ENCODE assay signal across 2 cellular contexts in genomic region chr11:65803797-65804492, GRCh38.
TF ChIP-seq lines count a peak whose summit lies in the region.

No MANE protein-coding gene starts in this region.

TF ChIP-seq in SK-N-SH treated with all-trans-retinoic acid at 6 μM for 48 hours, 23 proteins besides CTCF, POLR2A, EP300 and RAD21 (continued from another document):
- TF ChIP-seq PATZ1 (CRISPR knock-in tag; IDR thresholded peaks at IDR 0.05; ENCODE audit: borderline replicate concordance) (no peak), TCF4 (CRISPR knock-in tag; IDR thresholded peaks at IDR 0.05; ENCODE audit: borderline replicate concordance) (no peak), CSDC2 (CRISPR knock-in tag; IDR thresholded peaks at IDR 0.05) (no peak), ZNF565 (CRISPR knock-in tag; conservative IDR thresholded peaks at IDR 0.05; ENCODE audit: low read depth) (no peak), ZFP30 (CRISPR knock-in tag; IDR thresholded peaks at IDR 0.05) (no peak), SNAI2 (CRISPR knock-in tag; IDR thresholded peaks at IDR 0.05) (no peak), ISL1 (CRISPR knock-in tag; IDR thresholded peaks at IDR 0.05) (no peak), BACH2 (CRISPR knock-in tag; IDR thresholded peaks at IDR 0.05; ENCODE audit: borderline replicate concordance) (no peak), GLIS3 (CRISPR knock-in tag; IDR thresholded peaks at IDR 0.05) (no peak), CREB5 (CRISPR knock-in tag; IDR thresholded peaks at IDR 0.05; ENCODE audit: low read depth) (no peak), ARNTL (CRISPR knock-in tag; IDR thresholded peaks at IDR 0.05; ENCODE audit: borderline replicate concordance, low read depth) (no peak), RARB (CRISPR knock-in tag; IDR thresholded peaks at IDR 0.05) (no peak), TSHZ2 (CRISPR knock-in tag; IDR thresholded peaks at IDR 0.05) (no peak)

TF ChIP-seq in SK-N-SH, 30 proteins besides CTCF, POLR2A, EP300 and RAD21 (continued from another document):
- TF ChIP-seq FOSL2 (IDR thresholded peaks at IDR 0.05; ENCODE audit: borderline replicate concordance, low read depth) (no peak), PBX3 (IDR thresholded peaks at IDR 0.05) (no peak), TAF1 (IDR thresholded peaks at IDR 0.05; ENCODE audit: borderline replicate concordance, low read depth, low read length) (no peak), GATA2 (CRISPR knock-in tag; IDR thresholded peaks at IDR 0.05) (no peak), NFIC (IDR thresholded peaks at IDR 0.05; ENCODE audit: borderline replicate concordance) (no peak), FOXM1 (IDR thresholded peaks at IDR 0.05; ENCODE audit: low read depth) (no peak), MAX (IDR thresholded peaks at IDR 0.05; ENCODE audit: low read depth) (no peak), IRF3 (IDR thresholded peaks at IDR 0.05; ENCODE audit: low read depth, low read length) (no peak), MXI1 (IDR thresholded peaks at IDR 0.05; ENCODE audit: low read depth, low read length) (no peak), USF1 (IDR thresholded peaks at IDR 0.05; ENCODE audit: borderline replicate concordance, low read depth) (no peak), NRF1 (IDR thresholded peaks at IDR 0.05; ENCODE audit: low read depth, low read length) (no peak), RCOR1 (IDR thresholded peaks at IDR 0.05; ENCODE audit: low read length) (no peak), SIN3A (IDR thresholded peaks at IDR 0.05; ENCODE audit: borderline replicate concordance, low read depth, low read length) (no peak), RXRA (IDR thresholded peaks at IDR 0.05; ENCODE audit: borderline replicate concordance, low read depth) (no peak), ELF1 (IDR thresholded peaks at IDR 0.05) (no peak)
